ENCODE assay signal across 1 cellular context in genomic region chr7:30915751-30916150, GRCh38.
TF ChIP-seq lines count a peak whose summit lies in the region.

No MANE protein-coding gene starts in this region.

TF ChIP-seq in K562, 482 proteins besides CTCF, POLR2A, EP300 and RAD21:
- TF ChIP-seq RBBP5 (IDR thresholded peaks at IDR 0.05; ENCODE audit: borderline replicate concordance, insufficient read depth, low read length, poor library complexity, severe bottlenecking), result peak; percentile 7
- no peak for TF ChIP-seq POLR2B (IDR thresholded peaks at IDR 0.05; ENCODE audit: low read depth, partially characterized antibody)
